In genomic region chr9:113516840-113517577, GRCh38 we compare ENCODE assay signal across 8 cellular contexts. TPM values are rescaled to one million over a fixed set of nuclear protein-coding genes. Genes with fewer than 3 reads are reported as not detected.
A peak's percentile ranks its signal among the peaks of the same experiment; 100 is the strongest.
DNase-seq lines count a peak whose midpoint lies in the region; ATAC-seq and TF ChIP-seq lines count a peak whose summit lies in the region.

No MANE protein-coding gene starts in this region.

- H3K9me3 Mint-ChIP-seq in activated CD4-positive, alpha-beta T cell treated with anti-CD3 and anti-CD28 coated beads, Interleukin-2, amount 10 ng/mL, durations not matched to agents 24 days and 14 days: no peaks in the 10 kb centered on the region

- no peaks in the 10 kb centered on the region for H3K27me3 Mint-ChIP-seq in activated CD4-positive, alpha-beta T cell treated with anti-CD3 and anti-CD28 coated beads, Interleukin-2, amount 10 ng/mL, durations not matched to agents 24 days and 14 days

- no peaks in the 10 kb centered on the region for H3K27me3 ChIP-seq in left ventricle myocardium inferior (ENCODE audit: low read depth)

- peaks cover 32% of the 10 kb centered on the region for H3K36me3 Mint-ChIP-seq in activated CD4-positive, alpha-beta T cell treated with anti-CD3 and anti-CD28 coated beads, Interleukin-2, amount 10 ng/mL, durations not matched to agents 24 days and 14 days (ENCODE audit: low read depth)

- no peaks in the 10 kb centered on the region for H3K9me3 ChIP-seq in left ventricle myocardium inferior (replicated peaks)

- intact Hi-C loops in left ventricle myocardium inferior (cut with micrococcal nuclease): no loop called here
- intact Hi-C loops in Right ventricle myocardium superior (cut with DNase I): no loop called here
- intact Hi-C loops in activated CD4-positive, alpha-beta T cell treated with anti-CD3 and anti-CD28 coated beads, Interleukin-2, amount 10 ng/mL, durations not matched to agents 24 days and 14 days (cut with micrococcal nuclease): loop anchor here (1.0 to 10.0 kb wide), 7 partner anchors 31 to 868 kb away; partner anchors contain the start of genes AKNA, CDC26 and PRPF4

- peak overlapping the region; percentile 46 for H3K27ac ChIP-seq in left ventricle myocardium inferior (replicated peaks)

- H3K4me3 Mint-ChIP-seq in activated CD4-positive, alpha-beta T cell treated with anti-CD3 and anti-CD28 coated beads, Interleukin-2, amount 10 ng/mL, durations not matched to agents 24 days and 14 days: peak overlapping the region; percentile 89

- H3K4me3 ChIP-seq in left ventricle myocardium inferior (no peak overlapping the region), foreskin fibroblast (ENCODE audit: low read depth in 1 of 2, low read length in 2 of 2) (no peak overlapping the region)

- H3K27ac Mint-ChIP-seq in activated CD4-positive, alpha-beta T cell treated with anti-CD3 and anti-CD28 coated beads, Interleukin-2, amount 10 ng/mL, durations not matched to agents 24 days and 14 days: peak overlapping the region; percentile 88

- no peak for TF ChIP-seq CTCF in left ventricle myocardium inferior (IDR thresholded peaks at IDR 0.05; ENCODE audit: borderline replicate concordance)
- no peak for TF ChIP-seq CTCF in foreskin fibroblast (IDR thresholded peaks at IDR 0.05; ENCODE audit: low read depth, low read length)

- H3K4me1 ChIP-seq in left ventricle myocardium inferior: peaks cover 41% of the 10 kb centered on the region

- H3K4me1 Mint-ChIP-seq in activated CD4-positive, alpha-beta T cell treated with anti-CD3 and anti-CD28 coated beads, Interleukin-2, amount 10 ng/mL, durations not matched to agents 24 days and 14 days: peaks cover 76% of the 10 kb centered on the region

- DNase-seq in left ventricle myocardium inferior (no peak), Right ventricle myocardium superior (no peak), glomerular visceral epithelial cell (ENCODE audit: extremely low spot score) (peak; percentile 90), foreskin fibroblast (no peak), cerebellar nuclear complex (lab: John Stamatoyannopoulos, UW) (no peak)
- peak; percentile 91 for DNase-seq in activated CD4-positive, alpha-beta T cell treated with anti-CD3 and anti-CD28 coated beads, Interleukin-2, amount 10 ng/mL, durations not matched to agents 24 days and 14 days
- DNase-seq in stimulated activated CD8-positive, alpha-beta memory T cell treated with anti-CD3 and anti-CD28 coated beads, Interleukin-7, amount 100 ng/mL, for 1 hour (ENCODE audit: low read depth in 2 of 2): peak; percentile 30 to 46

- H3K36me3 ChIP-seq in left ventricle myocardium inferior: peaks cover 63% of the 10 kb centered on the region

- ATAC-seq in Right ventricle myocardium superior (ENCODE audit: poor library complexity) (no peak), HG03469 (IDR thresholded peaks at IDR 0.05; ENCODE audit: unreplicated experiment) (peak; percentile 88)

RNA-seq across cellular contexts. Expression of gene RGS3, which starts 53.5 kb away (rescaled TPM):
- 187 TPM for total RNA-seq in left ventricle myocardium inferior
- 138 TPM for total RNA-seq in Right ventricle myocardium superior
- total RNA-seq in activated CD4-positive, alpha-beta T cell treated with anti-CD3 and anti-CD28 coated beads, Interleukin-2, amount 10 ng/mL, durations not matched to agents 24 days and 14 days: 113 and 122 TPM in 2 replicates

Comparison
In these comparisons a context has a peak if more than half of its experiments do, and no peak if none do; other contexts are left out.
1. DNase-seq: peak in activated CD4-positive, alpha-beta T cell treated with anti-CD3 and anti-CD28 coated beads, Interleukin-2, amount 10 ng/mL, durations not matched to agents 24 days and 14 days (single experiment), glomerular visceral epithelial cell (single experiment) and stimulated activated CD8-positive, alpha-beta memory T cell treated with anti-CD3 and anti-CD28 coated beads, Interleukin-7, amount 100 ng/mL, for 1 hour (2 of 2); none in left ventricle myocardium inferior (single experiment), Right ventricle myocardium superior (single experiment), foreskin fibroblast (0 of 2) and cerebellar nuclear complex (0 of 2).